18 cellular contexts compared by ENCODE assay signal in the genomic region with DNA sequence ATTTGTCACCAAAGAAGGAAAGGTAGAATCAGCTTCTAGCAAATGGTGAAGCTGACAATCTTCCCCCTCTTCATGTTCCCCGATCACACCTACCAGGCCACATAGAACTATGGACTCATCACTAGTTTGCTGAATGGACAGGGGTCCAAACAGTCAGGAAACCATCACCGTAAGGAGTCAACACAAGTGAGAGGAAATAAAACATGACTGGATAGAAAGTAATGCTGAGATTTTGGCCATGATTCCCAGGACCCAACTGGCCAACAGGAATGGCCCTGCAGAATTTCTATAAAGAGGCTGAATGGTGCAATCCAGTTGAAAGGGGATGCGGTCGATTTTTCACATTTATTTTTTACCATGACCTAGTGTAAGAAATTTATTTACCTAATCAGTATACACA. TPM values are rescaled to one million over a fixed set of nuclear protein-coding genes. Genes with fewer than 3 reads are reported as not detected.
DNase-seq lines count a peak whose midpoint lies in the region; ATAC-seq, FAIRE-seq and TF ChIP-seq lines count a peak whose summit lies in the region.
"Had no signal": no experiment of that assay in that cellular context is flagged by ENCODE, and none has a peak within 500 bp of the region (broad histone marks: within the 10 kb centered on the region; RNA-seq: fewer than 3 reads in every experiment).

No MANE protein-coding gene starts in this region.

- no peak overlapping the region for H3K9ac ChIP-seq in IMR-90 (ENCODE audit: low read depth, low read length)

- H3K27ac ChIP-seq in IMR-90 (ENCODE audit: insufficient read depth, low read length), result no peak overlapping the region
- peak overlapping the region in 2 of 3 donors; percentile 3 to 26 for H3K27ac ChIP-seq in right lobe of liver
- peak overlapping the region in 5 of 8 donors; percentile 21 to 56 (median 44) for H3K27ac ChIP-seq in spleen

- no peak overlapping the region for H3K4me2 ChIP-seq in IMR-90 (ENCODE audit: low read depth, low read length)

- peaks cover 9% of the 10 kb centered on the region for H3K4me1 ChIP-seq in IMR-90 (ENCODE audit: control insufficient read depth, insufficient read depth, low read length)
- H3K4me1 ChIP-seq in right lobe of liver, result peaks cover 0 to 49% (median 12%) of the 10 kb centered on the region in 4 donors
- peaks cover 0 to 13% (median 0%) of the 10 kb centered on the region in 6 donors for H3K4me1 ChIP-seq in spleen

- no peak overlapping the region for H2BK20ac ChIP-seq in IMR-90 (ENCODE audit: low read depth, low read length)

- dilution Hi-C loops in IMR-90 (cut with HindIII; ENCODE audit: low sequenced_read_pairs, unreplicated experiment), result no loop called here

- DNase-seq in IMR-90, result no peak
- no peak for DNase-seq in bronchial epithelial cell (ENCODE audit: low read depth)
- no peak for DNase-seq in right lobe of liver
- DNase-seq in spleen, result no peak
- DNase-seq in NCI-H82 (lab: John Stamatoyannopoulos, UW), result no peak
- DNase-seq: BE2C; CD8-positive, alpha-beta memory T cell; GF-D8; HFFc6; KG1; MG63; NCI-H1092 treated with DMSO at 0.1 percent for 48 hours; NCI-H187; NCI-H510A; Peyer's patch; SHP77 treated with DMSO at 0.1 percent for 48 hours had no signal

- TF ChIP-seq RAD21 in IMR-90 (IDR thresholded peaks at IDR 0.05; ENCODE audit: low read length), result no peak

- no peak overlapping the region for H3K4me3 ChIP-seq in IMR-90 (ENCODE audit: insufficient read depth, low read depth, low read length)
- no peak overlapping the region for H3K4me3 ChIP-seq in bronchial epithelial cell (ENCODE audit: low read depth, low read length)
- no peak overlapping the region for H3K4me3 ChIP-seq in right lobe of liver
- H3K4me3 ChIP-seq in spleen, result no peak overlapping the region
- H3K4me3 ChIP-seq: MG63, Peyer's patch had no signal

- no peak overlapping the region for H2BK15ac ChIP-seq in IMR-90 (ENCODE audit: low read depth, low read length)

- ATAC-seq in IMR-90 (ENCODE audit: low read depth) (no peak), right lobe of liver (no peak), GM18511 (IDR thresholded peaks at IDR 0.05; ENCODE audit: unreplicated experiment) (no peak), HG03196 (IDR thresholded peaks at IDR 0.05; ENCODE audit: unreplicated experiment) (no peak)

- peaks cover 24% of the 10 kb centered on the region; the same call in 1 of the 2 replicates for H4K20me1 ChIP-seq in IMR-90 (ENCODE audit: insufficient read depth, low read length)

- no peak overlapping the region for H2BK120ac ChIP-seq in IMR-90 (ENCODE audit: low read depth, low read length)

- WGBS in IMR-90 (ENCODE audit: extremely low coverage in 2 of 2, insufficient read length in 1 of 2), 2 experiments, result no CpG with 5 or more reads among the region's 4 CpGs
- WGBS in right lobe of liver (ENCODE audit: insufficient coverage, low coverage, low lambda C conversion rate, missing lambda C conversion rate), result 71% methylated on average over 4 of the region's 4 CpGs
- 89 to 98% (median 94%) methylated on average over 4 of the region's 4 CpGs for WGBS in spleen, 5 donors

- in situ Hi-C loops in IMR-90 (cut with MboI; ENCODE audit: low sequenced_read_pairs), result no loop called here

- peak; percentile 86 for FAIRE-seq in bronchial epithelial cell (lab: Jason Lieb, UNC)

- no peak overlapping the region for H2AK5ac ChIP-seq in IMR-90 (ENCODE audit: low read depth, low read length)

- POLR2A ChIA-PET in IMR-90 (lab: Charles Lee; ENCODE audit: unreplicated experiment), result no interaction called here

- CTCF ChIA-PET in IMR-90 (lab: Yijun Ruan, JAX), result interaction anchor here (0.7 kb wide), 1 partner anchor 147 kb away, joined by 5 read pairs; no protein-coding TSS in a partner anchor

- TF ChIP-seq POLR2A in IMR-90 (IDR thresholded peaks at IDR 0.05; ENCODE audit: low read depth, low read length), result no peak
- no peak for TF ChIP-seq POLR2A in right lobe of liver (IDR thresholded peaks at IDR 0.05)
- TF ChIP-seq POLR2A in spleen (IDR thresholded peaks at IDR 0.05), result no peak

- no peak overlapping the region for H3K18ac ChIP-seq in IMR-90 (ENCODE audit: low read depth, low read length)

- no peak overlapping the region for H2AK9ac ChIP-seq in IMR-90 (replicated peaks; ENCODE audit: low read depth, low read length, poor library complexity)

- no TSS peak for BruUV-seq in IMR-90 (replicated peaks; lab: Mats Ljungman, UMichigan)

- H2AFZ ChIP-seq in IMR-90 (replicated peaks; ENCODE audit: low read length, poor library complexity), result no peak overlapping the region

- H3K4ac ChIP-seq in IMR-90 (ENCODE audit: low read depth, low read length), result 0 out of 2 replicates have a peak overlapping the region, but pooled peaks have one; percentile 24

- intact Hi-C loops in IMR-90 (cut with micrococcal nuclease) (no loop called here), right lobe of liver (cut with DNase I) (no loop called here), spleen (cut with DNase I; ENCODE audit: low total_unique reads) (no loop called here)

- H3K14ac ChIP-seq in IMR-90 (replicated peaks; ENCODE audit: low read depth, low read length), result peak overlapping the region; percentile 40; the same call in 1 of the 2 replicates

- TF ChIP-seq CTCF in IMR-90 (conservative IDR thresholded peaks at IDR 0.05; ENCODE audit: low read depth, low read length), result no peak
- TF ChIP-seq CTCF in bronchial epithelial cell (IDR thresholded peaks at IDR 0.05; ENCODE audit: insufficient read depth, low read length, severe bottlenecking), result no peak
- no peak for TF ChIP-seq CTCF in right lobe of liver (IDR thresholded peaks at IDR 0.05)
- no peak for TF ChIP-seq CTCF in spleen (IDR thresholded peaks at IDR 0.05 in 8 of 11, conservative IDR thresholded peaks at IDR 0.05 in 3 of 11)

- H4K5ac ChIP-seq in IMR-90 (ENCODE audit: low read depth, low read length), result no peak overlapping the region

- H3K79me1 ChIP-seq in IMR-90 (ENCODE audit: low read depth in 1 of 2, low read length in 2 of 2), result peaks cover 60 to 81% of the 10 kb centered on the region in 2 experiments

- peaks cover 3% of the 10 kb centered on the region for H3K36me3 ChIP-seq in IMR-90 (ENCODE audit: control insufficient read depth, insufficient read depth, low read length)
- H3K36me3 ChIP-seq in bronchial epithelial cell (ENCODE audit: control insufficient read depth, insufficient read depth, low read length), result no peaks in the 10 kb centered on the region
- no peaks in the 10 kb centered on the region for H3K36me3 ChIP-seq in right lobe of liver
- H3K36me3 ChIP-seq in spleen, result no peaks in the 10 kb centered on the region
- H3K36me3 ChIP-seq: BE2C, Peyer's patch had no signal

- H4K91ac ChIP-seq in IMR-90 (ENCODE audit: insufficient read depth, low read depth, low read length), result no peak overlapping the region

- no peak overlapping the region for H3K56ac ChIP-seq in IMR-90 (ENCODE audit: extremely low read depth, insufficient read depth, low read length)

- H3K9me3 ChIP-seq in IMR-90 (ENCODE audit: control insufficient read depth, insufficient read depth, low read length), result no peaks in the 10 kb centered on the region
- H3K9me3 ChIP-seq in right lobe of liver, result no peaks in the 10 kb centered on the region
- no peaks in the 10 kb centered on the region for H3K9me3 ChIP-seq in spleen
- H3K9me3 ChIP-seq: BE2C, MG63, Peyer's patch had no signal

- H2BK5ac ChIP-seq in IMR-90 (ENCODE audit: low read depth, low read length, poor library complexity, severe bottlenecking), result peak overlapping the region; percentile 47

- no peak overlapping the region for H4K8ac ChIP-seq in IMR-90 (ENCODE audit: low read depth in 2 of 2, low read length in 2 of 2)

- H3K27me3 ChIP-seq in IMR-90 (ENCODE audit: control insufficient read depth, insufficient read depth, low read length) (no peaks in the 10 kb centered on the region), bronchial epithelial cell (ENCODE audit: control insufficient read depth, insufficient read depth, low read length) (no peaks in the 10 kb centered on the region), right lobe of liver (no peaks in the 10 kb centered on the region), spleen (replicated peaks in 1 of 7) (no peaks in the 10 kb centered on the region)
- H3K27me3 ChIP-seq: BE2C, MG63, Peyer's patch had no signal

- H3K9me1 ChIP-seq in IMR-90 (ENCODE audit: insufficient read depth, low read length), result peaks cover 12% of the 10 kb centered on the region

- peak overlapping the region; percentile 38; the same call in 1 of the 2 replicates for H3K23ac ChIP-seq in IMR-90 (ENCODE audit: low read depth, low read length)

TF ChIP-seq in IMR-90, 13 proteins besides CTCF, POLR2A, EP300 and RAD21:
- TF ChIP-seq FOS (IDR thresholded peaks at IDR 0.05; ENCODE audit: low read depth, low read length) (no peak), MXI1 (IDR thresholded peaks at IDR 0.05; ENCODE audit: borderline replicate concordance, low read depth, low read length) (no peak), CEBPB (IDR thresholded peaks at IDR 0.05; ENCODE audit: low read depth, low read length) (no peak)
- TF ChIP-seq, protein P1, sequence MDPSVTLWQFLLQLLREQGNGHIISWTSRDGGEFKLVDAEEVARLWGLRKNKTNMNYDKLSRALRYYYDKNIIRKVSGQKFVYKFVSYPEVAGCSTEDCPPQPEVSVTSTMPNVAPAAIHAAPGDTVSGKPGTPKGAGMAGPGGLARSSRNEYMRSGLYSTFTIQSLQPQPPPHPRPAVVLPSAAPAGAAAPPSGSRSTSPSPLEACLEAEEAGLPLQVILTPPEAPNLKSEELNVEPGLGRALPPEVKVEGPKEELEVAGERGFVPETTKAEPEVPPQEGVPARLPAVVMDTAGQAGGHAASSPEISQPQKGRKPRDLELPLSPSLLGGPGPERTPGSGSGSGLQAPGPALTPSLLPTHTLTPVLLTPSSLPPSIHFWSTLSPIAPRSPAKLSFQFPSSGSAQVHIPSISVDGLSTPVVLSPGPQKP (IDR thresholded peaks at IDR 0.05; ENCODE audit: borderline replicate concordance, low read depth, low read length), result no peak
- TF ChIP-seq, protein P2, sequence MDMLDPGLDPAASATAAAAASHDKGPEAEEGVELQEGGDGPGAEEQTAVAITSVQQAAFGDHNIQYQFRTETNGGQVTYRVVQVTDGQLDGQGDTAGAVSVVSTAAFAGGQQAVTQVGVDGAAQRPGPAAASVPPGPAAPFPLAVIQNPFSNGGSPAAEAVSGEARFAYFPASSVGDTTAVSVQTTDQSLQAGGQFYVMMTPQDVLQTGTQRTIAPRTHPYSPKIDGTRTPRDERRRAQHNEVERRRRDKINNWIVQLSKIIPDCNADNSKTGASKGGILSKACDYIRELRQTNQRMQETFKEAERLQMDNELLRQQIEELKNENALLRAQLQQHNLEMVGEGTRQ (IDR thresholded peaks at IDR 0.05; ENCODE audit: low read depth, low read length), result no peak

RNA-seq across cellular contexts. Expression of gene DDAH1, which starts 10.7 kb away (rescaled TPM):
- 94.5 and 108 TPM in 2 replicates for total RNA-seq in IMR-90 (2012; rRNA removed)
- 78.0 and 89.0 TPM in 2 replicates for polyA plus RNA-seq in IMR-90 (2012; rRNA removed)
- 18.8 and 40.9 TPM in 2 replicates for polyA plus RNA-seq in IMR-90 (2012; cell fraction: cytosol; rRNA removed)
- polyA plus RNA-seq in IMR-90 (2012; cell fraction: nucleus; rRNA removed; ENCODE audit: low replicate concordance), result 9.2 and 40.9 TPM in 2 replicates
- total RNA-seq in bronchial epithelial cell, result 1.2 and 1.6 TPM in 2 replicates
- total RNA-seq in right lobe of liver, result 10 to 100 TPM; 54.9 to 94.9 (median 66.2) TPM
- total RNA-seq in spleen, result 10 to 100 TPM in 6 of 7 donors, 1 to 10 TPM in 1; 8.2 to 19.8 (median 15.6) TPM
- 1 to 10 TPM; 1.8 to 3.9 (median 2.3) TPM for polyA plus RNA-seq in spleen
- total RNA-seq: CD8-positive, alpha-beta memory T cell had no signal
- polyA plus RNA-seq: CD8-positive, alpha-beta memory T cell had no signal
